ENCODE assay signal across 1 cellular context in genomic region chr10:132450466-132450824, GRCh38.
TF ChIP-seq lines count a peak whose summit lies in the region.

No MANE protein-coding gene starts in this region.

TF ChIP-seq in H1, 55 proteins besides CTCF, POLR2A, EP300 and RAD21:
- TF ChIP-seq KDM4A (IDR thresholded peaks at IDR 0.05; ENCODE audit: low read depth, low read length, severe bottlenecking) (no peak), ZNF274 (IDR thresholded peaks at IDR 0.05; ENCODE audit: borderline replicate concordance, extremely low read depth, low read length) (no peak), RNF2 (IDR thresholded peaks at IDR 0.05; ENCODE audit: borderline replicate concordance, low read depth, low read length, missing control alignments, poor library complexity, severe bottlenecking) (no peak), TCF12 (IDR thresholded peaks at IDR 0.05; ENCODE audit: low read depth, low read length) (no peak), EZH2 (IDR thresholded peaks at IDR 0.05; ENCODE audit: low read depth, low read length, severe bottlenecking) (no peak)
- TF ChIP-seq, protein P1, sequence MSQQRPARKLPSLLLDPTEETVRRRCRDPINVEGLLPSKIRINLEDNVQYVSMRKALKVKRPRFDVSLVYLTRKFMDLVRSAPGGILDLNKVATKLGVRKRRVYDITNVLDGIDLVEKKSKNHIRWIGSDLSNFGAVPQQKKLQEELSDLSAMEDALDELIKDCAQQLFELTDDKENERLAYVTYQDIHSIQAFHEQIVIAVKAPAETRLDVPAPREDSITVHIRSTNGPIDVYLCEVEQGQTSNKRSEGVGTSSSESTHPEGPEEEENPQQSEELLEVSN (IDR thresholded peaks at IDR 0.05) = no peak
TF ChIP-seq in H1: peak in this region for 0.
